ENCODE assay signal across 1 cellular context in the genomic region with DNA sequence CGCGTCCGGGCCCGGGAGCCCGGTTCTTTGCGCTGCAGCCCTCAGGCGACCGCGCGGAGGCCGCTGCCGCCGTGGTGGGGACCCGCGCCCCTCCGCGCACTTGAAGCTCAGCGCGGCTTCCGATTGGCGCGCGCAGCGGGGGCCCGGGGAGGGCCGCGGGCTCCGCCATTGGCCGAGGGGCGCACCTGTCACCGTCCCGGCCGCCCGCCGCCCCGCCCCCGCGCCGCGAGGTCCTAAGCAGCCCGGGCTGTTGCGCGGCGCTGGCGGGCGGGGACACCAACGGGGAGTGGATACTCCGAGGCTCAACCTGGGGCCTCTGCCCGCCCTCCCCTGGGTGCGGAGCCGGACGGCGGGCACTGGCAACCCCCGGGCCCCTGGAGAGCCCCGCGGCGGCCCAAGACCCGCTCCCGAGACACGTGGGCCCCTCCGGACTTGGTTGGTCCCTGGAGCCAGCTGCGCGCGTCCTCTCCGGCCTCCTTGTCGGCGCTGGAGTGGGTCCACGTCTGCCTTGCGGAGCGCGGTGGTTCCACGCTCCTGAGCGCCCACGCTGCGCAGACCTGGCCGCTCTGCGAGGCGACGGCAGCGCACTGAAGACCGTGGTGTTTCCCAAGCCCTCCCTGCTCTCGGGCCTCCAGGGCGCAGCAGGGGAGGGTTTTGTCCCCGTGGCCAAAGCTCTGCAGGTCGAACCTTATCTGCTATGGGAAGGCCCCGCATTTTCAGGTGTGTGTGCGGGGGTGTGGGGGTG.
TF ChIP-seq lines count a peak whose summit lies in the region.

TSS of gene MNX1 (minus strand) at position 76 of the 745 bp plus-strand sequence. CDS start 313 bp downstream, outside the sequence.

TF ChIP-seq in GM12878, 131 proteins besides CTCF, POLR2A, EP300 and RAD21 (continued from another document):
- TF ChIP-seq CEBPZ (IDR thresholded peaks at IDR 0.05; ENCODE audit: low read depth, low read length) (no peak), PAX8 (IDR thresholded peaks at IDR 0.05) (no peak), ZNF207 (IDR thresholded peaks at IDR 0.05; ENCODE audit: borderline replicate concordance) (peak; percentile 86; the same call in 1 of the 2 replicates), RCOR1 (conservative IDR thresholded peaks at IDR 0.05; ENCODE audit: low read depth, low read length) (no peak), SUZ12 (IDR thresholded peaks at IDR 0.05; ENCODE audit: unreplicated experiment) (no peak), SP1 (IDR thresholded peaks at IDR 0.05; ENCODE audit: low read depth, low read length) (peak; percentile 91), MXI1 (IDR thresholded peaks at IDR 0.05; ENCODE audit: low read depth, low read length) (0 out of 2 replicates have a peak, but pooled peaks have one; percentile 14), TCF3 (IDR thresholded peaks at IDR 0.05; ENCODE audit: borderline replicate concordance, insufficient read depth, low read depth, low read length) (0 out of 2 replicates have a peak, but pooled peaks have one; percentile 14), KLF5 (IDR thresholded peaks at IDR 0.05; ENCODE audit: partially characterized antibody) (peak; percentile 34), RUNX3 (IDR thresholded peaks at IDR 0.05; ENCODE audit: low read length) (no peak), FOS (IDR thresholded peaks at IDR 0.05; ENCODE audit: borderline replicate concordance, extremely low read depth, insufficient read length) (no peak), ZNF274 (IDR thresholded peaks at IDR 0.05; ENCODE audit: insufficient read depth, insufficient read length) (no peak), SKIL (IDR thresholded peaks at IDR 0.05; ENCODE audit: low read depth, poor library complexity, severe bottlenecking) (no peak), SRF (IDR thresholded peaks at IDR 0.05; ENCODE audit: low read depth in 2 of 2, low read length in 2 of 2) (no peak), BCL11A (IDR thresholded peaks at IDR 0.05; ENCODE audit: low read depth, low read length) (no peak), ZNF687 (IDR thresholded peaks at IDR 0.05) (no peak; the same call in 1 of the 2 replicates), SUPT20H (IDR thresholded peaks at IDR 0.05; ENCODE audit: borderline replicate concordance, control insufficient read depth, low read depth, low read length) (no peak), TBL1XR1 (IDR thresholded peaks at IDR 0.05; ENCODE audit: low read depth, low read length) (no peak), NBN (IDR thresholded peaks at IDR 0.05) (0 out of 2 replicates have a peak, but pooled peaks have one; percentile 17), TCF7 (IDR thresholded peaks at IDR 0.05; ENCODE audit: borderline replicate concordance) (no peak), FOXM1 (IDR thresholded peaks at IDR 0.05; ENCODE audit: low read depth, low read length) (no peak), CEBPB (IDR thresholded peaks at IDR 0.05; ENCODE audit: borderline replicate concordance in 1 of 2, low read depth in 2 of 2, low read length in 2 of 2) (0 out of 4 replicates have a peak, but pooled peaks of 1 of the 2 experiments have one; percentile 3), YY1 (IDR thresholded peaks at IDR 0.05; ENCODE audit: low read depth, low read length) (no peak)
- TF ChIP-seq, protein P1, sequence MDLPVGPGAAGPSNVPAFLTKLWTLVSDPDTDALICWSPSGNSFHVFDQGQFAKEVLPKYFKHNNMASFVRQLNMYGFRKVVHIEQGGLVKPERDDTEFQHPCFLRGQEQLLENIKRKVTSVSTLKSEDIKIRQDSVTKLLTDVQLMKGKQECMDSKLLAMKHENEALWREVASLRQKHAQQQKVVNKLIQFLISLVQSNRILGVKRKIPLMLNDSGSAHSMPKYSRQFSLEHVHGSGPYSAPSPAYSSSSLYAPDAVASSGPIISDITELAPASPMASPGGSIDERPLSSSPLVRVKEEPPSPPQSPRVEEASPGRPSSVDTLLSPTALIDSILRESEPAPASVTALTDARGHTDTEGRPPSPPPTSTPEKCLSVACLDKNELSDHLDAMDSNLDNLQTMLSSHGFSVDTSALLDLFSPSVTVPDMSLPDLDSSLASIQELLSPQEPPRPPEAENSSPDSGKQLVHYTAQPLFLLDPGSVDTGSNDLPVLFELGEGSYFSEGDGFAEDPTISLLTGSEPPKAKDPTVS (IDR thresholded peaks at IDR 0.05; ENCODE audit: low read depth, low read length), result no peak
- TF ChIP-seq, protein P2, sequence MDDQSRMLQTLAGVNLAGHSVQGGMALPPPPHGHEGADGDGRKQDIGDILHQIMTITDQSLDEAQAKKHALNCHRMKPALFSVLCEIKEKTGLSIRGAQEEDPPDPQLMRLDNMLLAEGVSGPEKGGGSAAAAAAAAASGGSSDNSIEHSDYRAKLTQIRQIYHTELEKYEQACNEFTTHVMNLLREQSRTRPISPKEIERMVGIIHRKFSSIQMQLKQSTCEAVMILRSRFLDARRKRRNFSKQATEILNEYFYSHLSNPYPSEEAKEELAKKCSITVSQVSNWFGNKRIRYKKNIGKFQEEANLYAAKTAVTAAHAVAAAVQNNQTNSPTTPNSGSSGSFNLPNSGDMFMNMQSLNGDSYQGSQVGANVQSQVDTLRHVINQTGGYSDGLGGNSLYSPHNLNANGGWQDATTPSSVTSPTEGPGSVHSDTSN (IDR thresholded peaks at IDR 0.05; ENCODE audit: insufficient replicate concordance, low read depth, low read length), result peak; percentile 80
- TF ChIP-seq, protein P3, sequence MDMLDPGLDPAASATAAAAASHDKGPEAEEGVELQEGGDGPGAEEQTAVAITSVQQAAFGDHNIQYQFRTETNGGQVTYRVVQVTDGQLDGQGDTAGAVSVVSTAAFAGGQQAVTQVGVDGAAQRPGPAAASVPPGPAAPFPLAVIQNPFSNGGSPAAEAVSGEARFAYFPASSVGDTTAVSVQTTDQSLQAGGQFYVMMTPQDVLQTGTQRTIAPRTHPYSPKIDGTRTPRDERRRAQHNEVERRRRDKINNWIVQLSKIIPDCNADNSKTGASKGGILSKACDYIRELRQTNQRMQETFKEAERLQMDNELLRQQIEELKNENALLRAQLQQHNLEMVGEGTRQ (IDR thresholded peaks at IDR 0.05; ENCODE audit: borderline replicate concordance, low read depth, low read length), result no peak
